Comparison of ENCODE assay signal across 13 cellular contexts in the genomic region with DNA sequence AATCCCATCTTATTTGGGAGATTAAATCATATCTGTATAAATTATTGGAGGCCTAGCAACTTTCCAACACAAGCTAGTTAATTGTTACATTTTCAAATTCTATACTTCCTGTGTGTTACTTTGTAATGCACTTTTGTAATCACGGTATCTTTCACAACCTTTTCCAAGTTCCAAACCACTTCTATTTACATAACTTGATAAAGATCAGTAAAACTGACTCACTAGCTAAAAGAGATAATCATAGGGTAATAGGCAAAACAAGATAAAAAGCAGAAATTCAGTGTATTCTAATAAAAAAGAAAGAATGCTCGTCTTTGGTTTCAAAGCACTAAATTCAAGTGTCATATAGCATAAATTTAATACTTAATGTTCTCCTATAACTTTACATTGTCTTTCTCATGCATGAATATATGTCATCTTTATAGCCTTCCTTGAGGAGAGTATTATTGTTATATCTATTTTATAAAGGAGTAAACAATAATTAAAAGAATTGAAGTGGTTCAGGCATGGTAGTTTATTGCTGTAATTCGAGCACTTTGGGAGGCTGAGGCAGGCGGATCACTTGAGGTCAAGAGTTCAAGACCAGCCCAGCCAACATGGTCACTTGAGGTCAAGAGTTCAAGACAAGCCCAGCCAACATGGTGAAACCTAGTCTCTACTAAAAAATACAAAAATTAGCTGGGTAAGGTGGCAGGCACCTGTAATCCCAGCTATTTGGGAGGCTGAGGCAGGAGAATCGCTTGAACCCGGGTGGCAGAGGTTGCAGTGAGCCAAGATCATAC.
A peak's percentile ranks its signal among the peaks of the same experiment; 100 is the strongest.
DNase-seq lines count a peak whose midpoint lies in the region; ATAC-seq and TF ChIP-seq lines count a peak whose summit lies in the region.
"Had no signal": no experiment of that assay in that cellular context is flagged by ENCODE, and none has a peak within 500 bp of the region (broad histone marks: within the 10 kb centered on the region; RNA-seq: fewer than 3 reads in every experiment).

No MANE protein-coding gene starts in this region.

- no peak for TF ChIP-seq CTCF in 22Rv1 (IDR thresholded peaks at IDR 0.05)
- no peak for TF ChIP-seq CTCF in fibroblast of villous mesenchyme (IDR thresholded peaks at IDR 0.05; ENCODE audit: insufficient read depth, low read depth, low read length)

- peaks cover 23% of the 10 kb centered on the region for H3K4me1 Mint-ChIP-seq in activated CD4-positive, alpha-beta memory T cell treated with anti-CD3 and anti-CD28 coated beads for 36 hours (ENCODE audit: low read depth)
- no peaks in the 10 kb centered on the region for H3K4me1 Mint-ChIP-seq in activated naive CD4-positive, alpha-beta T cell treated with anti-CD3 and anti-CD28 coated beads for 36 hours (ENCODE audit: low read depth)

- no peak overlapping the region for H3K4me3 ChIP-seq in fibroblast of villous mesenchyme (ENCODE audit: low read depth, low read length)
- H3K4me3 ChIP-seq: BLaER1, pancreas had no signal

- peak overlapping the region; percentile 73 for H3K27ac ChIP-seq in 22Rv1
- H3K27ac ChIP-seq: BLaER1, pancreas had no signal

- DNase-seq in HEK293T (ENCODE audit: extremely low spot score), result no peak
- peak; percentile 95 for DNase-seq in fibroblast of villous mesenchyme (ENCODE audit: low read depth)
- no peak for DNase-seq in activated CD4-positive, alpha-beta memory T cell treated with anti-CD3 and anti-CD28 coated beads for 36 hours
- no peak for DNase-seq in activated naive CD4-positive, alpha-beta T cell treated with anti-CD3 and anti-CD28 coated beads for 36 hours
- DNase-seq in NCI-H1092 treated with DMSO at 0.1 percent for 48 hours (lab: John Stamatoyannopoulos, UW), result no peak
- DNase-seq: activated CD4-positive, alpha-beta T cell treated with anti-CD3 and anti-CD28 coated beads, Interleukin-2, amount 10 ng/mL, durations not matched to agents 7 days and 5 days; H7; pancreas had no signal

- ATAC-seq in SK-N-SH treated with all-trans-retinoic acid at 6 μM for 48 hours (peak; percentile 74), GM19397 (IDR thresholded peaks at IDR 0.05; ENCODE audit: unreplicated experiment) (no peak)

- no peaks in the 10 kb centered on the region for H3K27me3 Mint-ChIP-seq in activated CD4-positive, alpha-beta memory T cell treated with anti-CD3 and anti-CD28 coated beads for 36 hours
- peaks cover 2% of the 10 kb centered on the region for H3K27me3 Mint-ChIP-seq in activated naive CD4-positive, alpha-beta T cell treated with anti-CD3 and anti-CD28 coated beads for 36 hours (ENCODE audit: low read depth)
- H3K27me3 Mint-ChIP-seq: brain had no signal

- no peak overlapping the region for H3K4me3 Mint-ChIP-seq in activated CD4-positive, alpha-beta memory T cell treated with anti-CD3 and anti-CD28 coated beads for 36 hours
- H3K4me3 Mint-ChIP-seq in activated naive CD4-positive, alpha-beta T cell treated with anti-CD3 and anti-CD28 coated beads for 36 hours, result no peak overlapping the region
- H3K4me3 Mint-ChIP-seq: activated CD4-positive, alpha-beta T cell treated with anti-CD3 and anti-CD28 coated beads, Interleukin-2, amount 10 ng/mL, durations not matched to agents 7 days and 5 days; brain had no signal

- CTCF ChIA-PET in HEK293T (lab: Yijun Ruan, JAX), result no interaction called here
- CTCF ChIA-PET in activated CD4-positive, alpha-beta memory T cell treated with anti-CD3 and anti-CD28 coated beads for 36 hours (lab: Charles Lee), result no interaction called here
- CTCF ChIA-PET in activated naive CD4-positive, alpha-beta T cell treated with anti-CD3 and anti-CD28 coated beads for 36 hours (lab: Charles Lee), result no interaction called here

- H3K9me3 Mint-ChIP-seq in activated CD4-positive, alpha-beta memory T cell treated with anti-CD3 and anti-CD28 coated beads for 36 hours, result no peaks in the 10 kb centered on the region
- no peaks in the 10 kb centered on the region for H3K9me3 Mint-ChIP-seq in activated naive CD4-positive, alpha-beta T cell treated with anti-CD3 and anti-CD28 coated beads for 36 hours
- H3K9me3 Mint-ChIP-seq: activated CD4-positive, alpha-beta T cell treated with anti-CD3 and anti-CD28 coated beads, Interleukin-2, amount 10 ng/mL, durations not matched to agents 7 days and 5 days had no signal

- no peak overlapping the region for H3K27ac Mint-ChIP-seq in activated CD4-positive, alpha-beta memory T cell treated with anti-CD3 and anti-CD28 coated beads for 36 hours
- no peak overlapping the region for H3K27ac Mint-ChIP-seq in activated naive CD4-positive, alpha-beta T cell treated with anti-CD3 and anti-CD28 coated beads for 36 hours
- H3K27ac Mint-ChIP-seq: activated CD4-positive, alpha-beta T cell treated with anti-CD3 and anti-CD28 coated beads, Interleukin-2, amount 10 ng/mL, durations not matched to agents 7 days and 5 days had no signal

- intact Hi-C loops in activated CD4-positive, alpha-beta memory T cell treated with anti-CD3 and anti-CD28 coated beads for 36 hours (cut with micrococcal nuclease), result loop anchor here (2.0 to 5.0 kb wide), 2 partner anchors 105 to 186 kb away; partner anchors contain the start of gene RGS2
- intact Hi-C loops in activated naive CD4-positive, alpha-beta T cell treated with anti-CD3 and anti-CD28 coated beads for 36 hours (cut with micrococcal nuclease), result no loop called here

- H3K36me3 Mint-ChIP-seq in activated CD4-positive, alpha-beta memory T cell treated with anti-CD3 and anti-CD28 coated beads for 36 hours, result no peaks in the 10 kb centered on the region
- H3K36me3 Mint-ChIP-seq in activated naive CD4-positive, alpha-beta T cell treated with anti-CD3 and anti-CD28 coated beads for 36 hours (ENCODE audit: low read depth), result no peaks in the 10 kb centered on the region
- H3K36me3 Mint-ChIP-seq: brain had no signal

- POLR2A ChIA-PET in HEK293T (lab: Yijun Ruan, JAX), result no interaction called here
- POLR2A ChIA-PET in activated CD4-positive, alpha-beta memory T cell treated with anti-CD3 and anti-CD28 coated beads for 36 hours (lab: Charles Lee), result no interaction called here

TF ChIP-seq in HEK293T, 16 proteins besides CTCF, POLR2A, EP300 and RAD21:
- TF ChIP-seq ZNF384 (IDR thresholded peaks at IDR 0.05) (no peak), HDGF (IDR thresholded peaks at IDR 0.05; ENCODE audit: borderline replicate concordance) (no peak), TARDBP (IDR thresholded peaks at IDR 0.05) (no peak), SP1 (IDR thresholded peaks at IDR 0.05) (no peak), FOXA1 (IDR thresholded peaks at IDR 0.05) (no peak), NFRKB (IDR thresholded peaks at IDR 0.05) (no peak), PKNOX1 (IDR thresholded peaks at IDR 0.05) (peak; percentile 60), LEF1 (IDR thresholded peaks at IDR 0.05; ENCODE audit: borderline replicate concordance) (no peak), BHLHE40 (IDR thresholded peaks at IDR 0.05; ENCODE audit: borderline replicate concordance) (no peak), SUZ12 (IDR thresholded peaks at IDR 0.05) (no peak), FOXM1 (IDR thresholded peaks at IDR 0.05; ENCODE audit: borderline replicate concordance) (no peak), ARNT (IDR thresholded peaks at IDR 0.05) (no peak), CTBP1 (IDR thresholded peaks at IDR 0.05; ENCODE audit: borderline replicate concordance) (0 out of 2 replicates have a peak, but pooled peaks have one; percentile 35), FOXK2 (IDR thresholded peaks at IDR 0.05) (no peak), L3MBTL2 (conservative IDR thresholded peaks at IDR 0.05) (no peak), ELF4 (IDR thresholded peaks at IDR 0.05) (no peak)
TF ChIP-seq in HEK293T: peak in this region for 2.

TF ChIP-seq in SK-N-SH treated with all-trans-retinoic acid at 6 μM for 48 hours, 23 proteins besides CTCF, POLR2A, EP300 and RAD21 (continues in another document):
- TF ChIP-seq, protein P1, sequence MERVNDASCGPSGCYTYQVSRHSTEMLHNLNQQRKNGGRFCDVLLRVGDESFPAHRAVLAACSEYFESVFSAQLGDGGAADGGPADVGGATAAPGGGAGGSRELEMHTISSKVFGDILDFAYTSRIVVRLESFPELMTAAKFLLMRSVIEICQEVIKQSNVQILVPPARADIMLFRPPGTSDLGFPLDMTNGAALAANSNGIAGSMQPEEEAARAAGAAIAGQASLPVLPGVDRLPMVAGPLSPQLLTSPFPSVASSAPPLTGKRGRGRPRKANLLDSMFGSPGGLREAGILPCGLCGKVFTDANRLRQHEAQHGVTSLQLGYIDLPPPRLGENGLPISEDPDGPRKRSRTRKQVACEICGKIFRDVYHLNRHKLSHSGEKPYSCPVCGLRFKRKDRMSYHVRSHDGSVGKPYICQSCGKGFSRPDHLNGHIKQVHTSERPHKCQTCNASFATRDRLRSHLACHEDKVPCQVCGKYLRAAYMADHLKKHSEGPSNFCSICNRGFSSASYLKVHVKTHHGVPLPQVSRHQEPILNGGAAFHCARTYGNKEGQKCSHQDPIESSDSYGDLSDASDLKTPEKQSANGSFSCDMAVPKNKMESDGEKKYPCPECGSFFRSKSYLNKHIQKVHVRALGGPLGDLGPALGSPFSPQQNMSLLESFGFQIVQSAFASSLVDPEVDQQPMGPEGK (CRISPR knock-in tag; IDR thresholded peaks at IDR 0.05; ENCODE audit: borderline replicate concordance), result no peak; the same call in 1 of the 2 replicates
- no peak for TF ChIP-seq SNAI2 (CRISPR knock-in tag; IDR thresholded peaks at IDR 0.05)
- TF ChIP-seq ZC3H10 (CRISPR knock-in tag; IDR thresholded peaks at IDR 0.05), result peak; percentile 73
- no peak for TF ChIP-seq ZNF70 (CRISPR knock-in tag; IDR thresholded peaks at IDR 0.05)
- TF ChIP-seq, protein P2, sequence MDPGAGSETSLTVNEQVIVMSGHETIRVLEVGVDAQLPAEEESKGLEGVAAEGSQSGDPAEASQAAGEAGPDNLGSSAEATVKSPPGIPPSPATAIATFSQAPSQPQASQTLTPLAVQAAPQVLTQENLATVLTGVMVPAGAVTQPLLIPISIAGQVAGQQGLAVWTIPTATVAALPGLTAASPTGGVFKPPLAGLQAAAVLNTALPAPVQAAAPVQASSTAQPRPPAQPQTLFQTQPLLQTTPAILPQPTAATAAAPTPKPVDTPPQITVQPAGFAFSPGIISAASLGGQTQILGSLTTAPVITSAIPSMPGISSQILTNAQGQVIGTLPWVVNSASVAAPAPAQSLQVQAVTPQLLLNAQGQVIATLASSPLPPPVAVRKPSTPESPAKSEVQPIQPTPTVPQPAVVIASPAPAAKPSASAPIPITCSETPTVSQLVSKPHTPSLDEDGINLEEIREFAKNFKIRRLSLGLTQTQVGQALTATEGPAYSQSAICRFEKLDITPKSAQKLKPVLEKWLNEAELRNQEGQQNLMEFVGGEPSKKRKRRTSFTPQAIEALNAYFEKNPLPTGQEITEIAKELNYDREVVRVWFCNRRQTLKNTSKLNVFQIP (CRISPR knock-in tag; IDR thresholded peaks at IDR 0.05; ENCODE audit: borderline replicate concordance, low read depth), result 0 out of 2 replicates have a peak, but pooled peaks have one; percentile 64
- peak; percentile 58; the same call in 1 of the 2 replicates for TF ChIP-seq RARB (CRISPR knock-in tag; IDR thresholded peaks at IDR 0.05)
- TF ChIP-seq ARNTL (CRISPR knock-in tag; IDR thresholded peaks at IDR 0.05; ENCODE audit: borderline replicate concordance, low read depth), result no peak
